In the genomic region with DNA sequence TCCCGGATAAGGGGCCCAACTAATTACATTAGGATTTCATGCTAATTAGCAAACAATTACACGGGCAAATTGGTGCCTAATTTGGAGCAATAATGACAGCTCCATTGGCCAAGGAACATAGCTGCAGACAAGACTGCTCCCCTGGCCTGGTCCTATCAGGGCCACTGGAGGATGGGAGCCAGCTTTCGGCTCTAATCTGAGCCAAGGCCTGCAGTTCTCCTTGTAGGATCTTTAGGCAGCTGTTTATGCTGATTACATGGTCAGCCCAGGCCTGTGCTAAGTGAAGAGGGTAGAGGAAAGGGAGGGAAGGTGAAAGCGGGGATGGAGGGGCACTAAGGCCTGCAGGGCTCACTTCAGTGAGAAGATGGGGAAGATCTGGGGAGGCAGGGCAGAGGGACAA, we compare ENCODE assay signal across 3 cellular contexts.
TF ChIP-seq lines count a peak whose summit lies in the region.

No MANE protein-coding gene starts in this region.

TF ChIP-seq in SK-N-SH, 30 proteins besides CTCF, POLR2A, EP300 and RAD21:
- TF ChIP-seq, protein P1, sequence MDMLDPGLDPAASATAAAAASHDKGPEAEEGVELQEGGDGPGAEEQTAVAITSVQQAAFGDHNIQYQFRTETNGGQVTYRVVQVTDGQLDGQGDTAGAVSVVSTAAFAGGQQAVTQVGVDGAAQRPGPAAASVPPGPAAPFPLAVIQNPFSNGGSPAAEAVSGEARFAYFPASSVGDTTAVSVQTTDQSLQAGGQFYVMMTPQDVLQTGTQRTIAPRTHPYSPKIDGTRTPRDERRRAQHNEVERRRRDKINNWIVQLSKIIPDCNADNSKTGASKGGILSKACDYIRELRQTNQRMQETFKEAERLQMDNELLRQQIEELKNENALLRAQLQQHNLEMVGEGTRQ (IDR thresholded peaks at IDR 0.05; ENCODE audit: borderline replicate concordance, low read depth, low read length), result no peak
- no peak for TF ChIP-seq ZBTB33 (IDR thresholded peaks at IDR 0.05; ENCODE audit: borderline replicate concordance, low read depth)
- TF ChIP-seq GATA2 (CRISPR knock-in tag; IDR thresholded peaks at IDR 0.05), result 0 out of 2 replicates have a peak, but pooled peaks have one; percentile 35
- TF ChIP-seq RXRA (IDR thresholded peaks at IDR 0.05; ENCODE audit: borderline replicate concordance, low read depth), result no peak
- TF ChIP-seq MAX (IDR thresholded peaks at IDR 0.05; ENCODE audit: low read depth), result no peak

TF ChIP-seq in SK-N-SH treated with all-trans-retinoic acid at 6 μM for 48 hours, 23 proteins besides CTCF, POLR2A, EP300 and RAD21:
- TF ChIP-seq OSR1 (CRISPR knock-in tag; IDR thresholded peaks at IDR 0.05) (no peak), SNAI2 (CRISPR knock-in tag; IDR thresholded peaks at IDR 0.05) (no peak), ZFP30 (CRISPR knock-in tag; IDR thresholded peaks at IDR 0.05) (no peak), RARB (CRISPR knock-in tag; IDR thresholded peaks at IDR 0.05) (no peak), TCF4 (CRISPR knock-in tag; IDR thresholded peaks at IDR 0.05; ENCODE audit: borderline replicate concordance) (no peak), ZNF8 (CRISPR knock-in tag; IDR thresholded peaks at IDR 0.05) (no peak), ISL1 (CRISPR knock-in tag; IDR thresholded peaks at IDR 0.05) (no peak), CSDC2 (CRISPR knock-in tag; IDR thresholded peaks at IDR 0.05) (no peak), ARNTL (CRISPR knock-in tag; IDR thresholded peaks at IDR 0.05; ENCODE audit: borderline replicate concordance, low read depth) (no peak), PPARA (CRISPR knock-in tag; IDR thresholded peaks at IDR 0.05; ENCODE audit: borderline replicate concordance) (no peak), GLIS3 (CRISPR knock-in tag; IDR thresholded peaks at IDR 0.05) (no peak), ZNF70 (CRISPR knock-in tag; IDR thresholded peaks at IDR 0.05) (no peak), TOX (CRISPR knock-in tag; IDR thresholded peaks at IDR 0.05; ENCODE audit: borderline replicate concordance) (no peak), CSRNP3 (CRISPR knock-in tag; IDR thresholded peaks at IDR 0.05) (no peak)
- TF ChIP-seq, protein P2, sequence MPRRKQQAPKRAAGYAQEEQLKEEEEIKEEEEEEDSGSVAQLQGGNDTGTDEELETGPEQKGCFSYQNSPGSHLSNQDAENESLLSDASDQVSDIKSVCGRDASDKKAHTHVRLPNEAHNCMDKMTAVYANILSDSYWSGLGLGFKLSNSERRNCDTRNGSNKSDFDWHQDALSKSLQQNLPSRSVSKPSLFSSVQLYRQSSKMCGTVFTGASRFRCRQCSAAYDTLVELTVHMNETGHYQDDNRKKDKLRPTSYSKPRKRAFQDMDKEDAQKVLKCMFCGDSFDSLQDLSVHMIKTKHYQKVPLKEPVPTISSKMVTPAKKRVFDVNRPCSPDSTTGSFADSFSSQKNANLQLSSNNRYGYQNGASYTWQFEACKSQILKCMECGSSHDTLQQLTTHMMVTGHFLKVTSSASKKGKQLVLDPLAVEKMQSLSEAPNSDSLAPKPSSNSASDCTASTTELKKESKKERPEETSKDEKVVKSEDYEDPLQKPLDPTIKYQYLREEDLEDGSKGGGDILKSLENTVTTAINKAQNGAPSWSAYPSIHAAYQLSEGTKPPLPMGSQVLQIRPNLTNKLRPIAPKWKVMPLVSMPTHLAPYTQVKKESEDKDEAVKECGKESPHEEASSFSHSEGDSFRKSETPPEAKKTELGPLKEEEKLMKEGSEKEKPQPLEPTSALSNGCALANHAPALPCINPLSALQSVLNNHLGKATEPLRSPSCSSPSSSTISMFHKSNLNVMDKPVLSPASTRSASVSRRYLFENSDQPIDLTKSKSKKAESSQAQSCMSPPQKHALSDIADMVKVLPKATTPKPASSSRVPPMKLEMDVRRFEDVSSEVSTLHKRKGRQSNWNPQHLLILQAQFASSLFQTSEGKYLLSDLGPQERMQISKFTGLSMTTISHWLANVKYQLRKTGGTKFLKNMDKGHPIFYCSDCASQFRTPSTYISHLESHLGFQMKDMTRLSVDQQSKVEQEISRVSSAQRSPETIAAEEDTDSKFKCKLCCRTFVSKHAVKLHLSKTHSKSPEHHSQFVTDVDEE (CRISPR knock-in tag; IDR thresholded peaks at IDR 0.05), result no peak
- TF ChIP-seq, protein P3, sequence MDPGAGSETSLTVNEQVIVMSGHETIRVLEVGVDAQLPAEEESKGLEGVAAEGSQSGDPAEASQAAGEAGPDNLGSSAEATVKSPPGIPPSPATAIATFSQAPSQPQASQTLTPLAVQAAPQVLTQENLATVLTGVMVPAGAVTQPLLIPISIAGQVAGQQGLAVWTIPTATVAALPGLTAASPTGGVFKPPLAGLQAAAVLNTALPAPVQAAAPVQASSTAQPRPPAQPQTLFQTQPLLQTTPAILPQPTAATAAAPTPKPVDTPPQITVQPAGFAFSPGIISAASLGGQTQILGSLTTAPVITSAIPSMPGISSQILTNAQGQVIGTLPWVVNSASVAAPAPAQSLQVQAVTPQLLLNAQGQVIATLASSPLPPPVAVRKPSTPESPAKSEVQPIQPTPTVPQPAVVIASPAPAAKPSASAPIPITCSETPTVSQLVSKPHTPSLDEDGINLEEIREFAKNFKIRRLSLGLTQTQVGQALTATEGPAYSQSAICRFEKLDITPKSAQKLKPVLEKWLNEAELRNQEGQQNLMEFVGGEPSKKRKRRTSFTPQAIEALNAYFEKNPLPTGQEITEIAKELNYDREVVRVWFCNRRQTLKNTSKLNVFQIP (CRISPR knock-in tag; IDR thresholded peaks at IDR 0.05; ENCODE audit: borderline replicate concordance, low read depth), result no peak

TF ChIP-seq in H1, 55 proteins besides CTCF, POLR2A, EP300 and RAD21:
- TF ChIP-seq YY1 (IDR thresholded peaks at IDR 0.05; ENCODE audit: low read depth, low read length), result no peak
- no peak for TF ChIP-seq TAF7 (optimal IDR thresholded peaks at IDR 0.05; ENCODE audit: borderline replicate concordance, low read depth, low read length)
- no peak for TF ChIP-seq NANOG (IDR thresholded peaks at IDR 0.05; ENCODE audit: insufficient read depth, low read depth, low read length, poor library complexity, severe bottlenecking)
- no peak for TF ChIP-seq SRF (IDR thresholded peaks at IDR 0.05; ENCODE audit: low read depth, low read length)
- no peak for TF ChIP-seq ZNF274 (IDR thresholded peaks at IDR 0.05; ENCODE audit: borderline replicate concordance, extremely low read depth, low read length)
- TF ChIP-seq, protein P4, sequence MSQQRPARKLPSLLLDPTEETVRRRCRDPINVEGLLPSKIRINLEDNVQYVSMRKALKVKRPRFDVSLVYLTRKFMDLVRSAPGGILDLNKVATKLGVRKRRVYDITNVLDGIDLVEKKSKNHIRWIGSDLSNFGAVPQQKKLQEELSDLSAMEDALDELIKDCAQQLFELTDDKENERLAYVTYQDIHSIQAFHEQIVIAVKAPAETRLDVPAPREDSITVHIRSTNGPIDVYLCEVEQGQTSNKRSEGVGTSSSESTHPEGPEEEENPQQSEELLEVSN (IDR thresholded peaks at IDR 0.05), result no peak
- no peak for TF ChIP-seq POU5F1 (IDR thresholded peaks at IDR 0.05; ENCODE audit: low read depth, low read length)
- TF ChIP-seq MAX (IDR thresholded peaks at IDR 0.05), result no peak
- no peak for TF ChIP-seq JUND (IDR thresholded peaks at IDR 0.05; ENCODE audit: low read length)
- no peak for TF ChIP-seq BACH1 (IDR thresholded peaks at IDR 0.05; ENCODE audit: low read length)
